ENCODE assay signal across 1 cellular context in the genomic region with DNA sequence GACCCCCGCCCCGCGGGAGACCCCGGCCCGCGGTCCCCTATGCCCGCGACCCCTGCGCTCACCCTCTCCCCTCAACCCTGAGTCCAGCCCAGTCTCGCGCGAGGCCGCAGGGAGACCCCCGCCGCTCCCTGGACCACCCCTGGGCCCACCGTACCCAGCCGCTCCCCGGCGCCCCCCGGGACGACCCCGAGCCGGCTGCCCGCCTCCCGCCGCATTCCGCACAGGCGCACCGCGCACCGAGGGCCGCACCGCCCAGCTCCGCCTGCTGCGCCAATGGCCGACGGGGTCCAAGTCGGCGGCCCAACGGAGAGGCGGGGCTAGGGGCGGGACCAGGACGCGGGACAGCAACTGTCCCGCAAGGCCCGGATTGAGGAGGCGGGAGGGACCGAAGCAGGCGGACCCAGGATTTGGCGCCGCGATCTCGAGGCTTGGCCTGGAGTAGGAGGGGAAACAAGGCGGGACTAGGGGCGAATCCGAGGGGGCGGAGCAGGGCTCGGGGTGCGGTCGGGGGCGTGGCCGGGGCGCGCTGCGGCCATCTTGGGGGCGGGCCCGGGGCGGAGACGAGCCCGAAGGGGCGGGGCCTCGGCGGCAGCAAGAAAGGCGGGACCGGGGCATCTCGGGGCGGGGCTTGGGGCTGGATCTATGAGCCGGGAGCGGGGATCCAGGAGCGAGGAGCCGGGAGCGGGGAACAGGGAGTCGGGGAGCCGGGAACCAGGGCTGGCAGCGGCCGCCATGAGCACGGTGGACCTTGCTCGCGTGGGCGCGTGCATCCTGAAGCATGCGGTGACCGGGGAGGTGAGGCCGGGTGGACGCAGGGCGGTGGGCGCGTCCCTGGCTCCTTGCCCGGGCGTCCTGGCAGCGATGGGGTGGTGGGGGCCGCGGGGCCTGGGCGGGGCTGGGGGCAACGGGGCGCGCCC.
A peak's percentile ranks its signal among the peaks of the same experiment; 100 is the strongest.
TF ChIP-seq lines count a peak whose summit lies in the region.

A gene with protein sequence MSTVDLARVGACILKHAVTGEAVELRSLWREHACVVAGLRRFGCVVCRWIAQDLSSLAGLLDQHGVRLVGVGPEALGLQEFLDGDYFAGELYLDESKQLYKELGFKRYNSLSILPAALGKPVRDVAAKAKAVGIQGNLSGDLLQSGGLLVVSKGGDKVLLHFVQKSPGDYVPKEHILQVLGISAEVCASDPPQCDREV (plus strand): TSS at position 624 of the 917 bp plus-strand sequence. CDS start 109 bp downstream, at position 733.

TF ChIP-seq in HEK293, 187 proteins besides CTCF, POLR2A, EP300 and RAD21 (continued from another document and continues in another):
- TF ChIP-seq, protein P1, sequence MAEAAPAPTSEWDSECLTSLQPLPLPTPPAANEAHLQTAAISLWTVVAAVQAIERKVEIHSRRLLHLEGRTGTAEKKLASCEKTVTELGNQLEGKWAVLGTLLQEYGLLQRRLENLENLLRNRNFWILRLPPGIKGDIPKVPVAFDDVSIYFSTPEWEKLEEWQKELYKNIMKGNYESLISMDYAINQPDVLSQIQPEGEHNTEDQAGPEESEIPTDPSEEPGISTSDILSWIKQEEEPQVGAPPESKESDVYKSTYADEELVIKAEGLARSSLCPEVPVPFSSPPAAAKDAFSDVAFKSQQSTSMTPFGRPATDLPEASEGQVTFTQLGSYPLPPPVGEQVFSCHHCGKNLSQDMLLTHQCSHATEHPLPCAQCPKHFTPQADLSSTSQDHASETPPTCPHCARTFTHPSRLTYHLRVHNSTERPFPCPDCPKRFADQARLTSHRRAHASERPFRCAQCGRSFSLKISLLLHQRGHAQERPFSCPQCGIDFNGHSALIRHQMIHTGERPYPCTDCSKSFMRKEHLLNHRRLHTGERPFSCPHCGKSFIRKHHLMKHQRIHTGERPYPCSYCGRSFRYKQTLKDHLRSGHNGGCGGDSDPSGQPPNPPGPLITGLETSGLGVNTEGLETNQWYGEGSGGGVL (tag by site-specific recombination; IDR thresholded peaks at IDR 0.05): no peak
- TF ChIP-seq, protein P2, sequence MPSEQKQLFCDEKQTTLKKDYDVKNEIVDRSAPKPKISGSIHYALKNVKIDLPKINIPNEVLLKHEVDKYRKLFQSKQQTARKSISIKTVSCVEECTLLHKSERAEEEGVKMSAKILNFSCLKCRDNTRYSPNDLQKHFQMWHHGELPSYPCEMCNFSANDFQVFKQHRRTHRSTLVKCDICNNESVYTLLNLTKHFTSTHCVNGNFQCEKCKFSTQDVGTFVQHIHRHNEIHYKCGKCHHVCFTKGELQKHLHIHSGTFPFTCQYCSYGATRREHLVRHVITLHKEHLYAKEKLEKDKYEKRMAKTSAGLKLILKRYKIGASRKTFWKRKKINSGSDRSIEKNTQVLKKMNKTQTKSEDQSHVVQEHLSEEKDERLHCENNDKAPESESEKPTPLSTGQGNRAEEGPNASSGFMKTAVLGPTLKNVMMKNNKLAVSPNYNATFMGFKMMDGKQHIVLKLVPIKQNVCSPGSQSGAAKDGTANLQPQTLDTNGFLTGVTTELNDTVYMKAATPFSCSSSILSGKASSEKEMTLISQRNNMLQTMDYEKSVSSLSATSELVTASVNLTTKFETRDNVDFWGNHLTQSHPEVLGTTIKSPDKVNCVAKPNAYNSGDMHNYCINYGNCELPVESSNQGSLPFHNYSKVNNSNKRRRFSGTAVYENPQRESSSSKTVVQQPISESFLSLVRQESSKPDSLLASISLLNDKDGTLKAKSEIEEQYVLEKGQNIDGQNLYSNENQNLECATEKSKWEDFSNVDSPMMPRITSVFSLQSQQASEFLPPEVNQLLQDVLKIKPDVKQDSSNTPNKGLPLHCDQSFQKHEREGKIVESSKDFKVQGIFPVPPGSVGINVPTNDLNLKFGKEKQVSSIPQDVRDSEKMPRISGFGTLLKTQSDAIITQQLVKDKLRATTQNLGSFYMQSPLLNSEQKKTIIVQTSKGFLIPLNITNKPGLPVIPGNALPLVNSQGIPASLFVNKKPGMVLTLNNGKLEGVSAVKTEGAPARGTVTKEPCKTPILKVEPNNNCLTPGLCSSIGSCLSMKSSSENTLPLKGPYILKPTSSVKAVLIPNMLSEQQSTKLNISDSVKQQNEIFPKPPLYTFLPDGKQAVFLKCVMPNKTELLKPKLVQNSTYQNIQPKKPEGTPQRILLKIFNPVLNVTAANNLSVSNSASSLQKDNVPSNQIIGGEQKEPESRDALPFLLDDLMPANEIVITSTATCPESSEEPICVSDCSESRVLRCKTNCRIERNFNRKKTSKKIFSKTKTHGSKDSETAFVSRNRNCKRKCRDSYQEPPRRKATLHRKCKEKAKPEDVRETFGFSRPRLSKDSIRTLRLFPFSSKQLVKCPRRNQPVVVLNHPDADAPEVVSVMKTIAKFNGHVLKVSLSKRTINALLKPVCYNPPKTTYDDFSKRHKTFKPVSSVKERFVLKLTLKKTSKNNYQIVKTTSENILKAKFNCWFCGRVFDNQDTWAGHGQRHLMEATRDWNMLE (tag by site-specific recombination; conservative IDR thresholded peaks at IDR 0.05; ENCODE audit: low read depth): no peak
- TF ChIP-seq GLI2 (tag by site-specific recombination; IDR thresholded peaks at IDR 0.05; ENCODE audit: borderline replicate concordance, low read depth) (no peak), ZSCAN16 (tag by site-specific recombination; IDR thresholded peaks at IDR 0.05) (no peak), ZBTB7A (tag by site-specific recombination; IDR thresholded peaks at IDR 0.05; ENCODE audit: low read depth) (peak; percentile 20; the same call in 1 of the 2 replicates), ZNF501 (tag by site-specific recombination; IDR thresholded peaks at IDR 0.05) (no peak), KLF9 (tag by site-specific recombination; IDR thresholded peaks at IDR 0.05; ENCODE audit: low read depth) (peak; percentile 97), ZNF157 (tag by site-specific recombination; IDR thresholded peaks at IDR 0.05) (no peak), PRDM1 (tag by site-specific recombination; IDR thresholded peaks at IDR 0.05) (no peak), ZNF768 (tag by site-specific recombination; IDR thresholded peaks at IDR 0.05) (no peak), ZNF560 (tag by site-specific recombination; IDR thresholded peaks at IDR 0.05; ENCODE audit: borderline replicate concordance) (no peak), ZNF19 (tag by site-specific recombination; IDR thresholded peaks at IDR 0.05; ENCODE audit: low read depth) (no peak), ZNF785 (tag by site-specific recombination; IDR thresholded peaks at IDR 0.05) (no peak), ZNF37A (tag by site-specific recombination; IDR thresholded peaks at IDR 0.05) (no peak), ZNF423 (tag by site-specific recombination; IDR thresholded peaks at IDR 0.05) (0 out of 2 replicates have a peak, but pooled peaks have one; percentile 34), ZNF544 (tag by site-specific recombination; IDR thresholded peaks at IDR 0.05) (no peak)
- TF ChIP-seq, protein P3, sequence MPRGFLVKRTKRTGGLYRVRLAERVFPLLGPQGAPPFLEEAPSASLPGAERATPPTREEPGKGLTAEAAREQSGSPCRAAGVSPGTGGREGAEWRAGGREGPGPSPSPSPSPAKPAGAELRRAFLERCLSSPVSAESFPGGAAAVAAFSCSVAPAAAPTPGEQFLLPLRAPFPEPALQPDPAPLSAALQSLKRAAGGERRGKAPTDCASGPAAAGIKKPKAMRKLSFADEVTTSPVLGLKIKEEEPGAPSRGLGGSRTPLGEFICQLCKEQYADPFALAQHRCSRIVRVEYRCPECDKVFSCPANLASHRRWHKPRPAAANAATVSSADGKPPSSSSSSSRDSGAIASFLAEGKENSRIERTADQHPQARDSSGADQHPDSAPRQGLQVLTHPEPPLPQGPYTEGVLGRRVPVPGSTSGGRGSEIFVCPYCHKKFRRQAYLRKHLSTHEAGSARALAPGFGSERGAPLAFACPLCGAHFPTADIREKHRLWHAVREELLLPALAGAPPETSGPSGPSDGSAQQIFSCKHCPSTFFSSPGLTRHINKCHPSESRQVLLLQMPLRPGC (tag by site-specific recombination; IDR thresholded peaks at IDR 0.05): no peak
- TF ChIP-seq, protein P4, sequence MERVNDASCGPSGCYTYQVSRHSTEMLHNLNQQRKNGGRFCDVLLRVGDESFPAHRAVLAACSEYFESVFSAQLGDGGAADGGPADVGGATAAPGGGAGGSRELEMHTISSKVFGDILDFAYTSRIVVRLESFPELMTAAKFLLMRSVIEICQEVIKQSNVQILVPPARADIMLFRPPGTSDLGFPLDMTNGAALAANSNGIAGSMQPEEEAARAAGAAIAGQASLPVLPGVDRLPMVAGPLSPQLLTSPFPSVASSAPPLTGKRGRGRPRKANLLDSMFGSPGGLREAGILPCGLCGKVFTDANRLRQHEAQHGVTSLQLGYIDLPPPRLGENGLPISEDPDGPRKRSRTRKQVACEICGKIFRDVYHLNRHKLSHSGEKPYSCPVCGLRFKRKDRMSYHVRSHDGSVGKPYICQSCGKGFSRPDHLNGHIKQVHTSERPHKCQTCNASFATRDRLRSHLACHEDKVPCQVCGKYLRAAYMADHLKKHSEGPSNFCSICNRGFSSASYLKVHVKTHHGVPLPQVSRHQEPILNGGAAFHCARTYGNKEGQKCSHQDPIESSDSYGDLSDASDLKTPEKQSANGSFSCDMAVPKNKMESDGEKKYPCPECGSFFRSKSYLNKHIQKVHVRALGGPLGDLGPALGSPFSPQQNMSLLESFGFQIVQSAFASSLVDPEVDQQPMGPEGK (tag by site-specific recombination; IDR thresholded peaks at IDR 0.05): peak; percentile 74
- TF ChIP-seq, protein P5, sequence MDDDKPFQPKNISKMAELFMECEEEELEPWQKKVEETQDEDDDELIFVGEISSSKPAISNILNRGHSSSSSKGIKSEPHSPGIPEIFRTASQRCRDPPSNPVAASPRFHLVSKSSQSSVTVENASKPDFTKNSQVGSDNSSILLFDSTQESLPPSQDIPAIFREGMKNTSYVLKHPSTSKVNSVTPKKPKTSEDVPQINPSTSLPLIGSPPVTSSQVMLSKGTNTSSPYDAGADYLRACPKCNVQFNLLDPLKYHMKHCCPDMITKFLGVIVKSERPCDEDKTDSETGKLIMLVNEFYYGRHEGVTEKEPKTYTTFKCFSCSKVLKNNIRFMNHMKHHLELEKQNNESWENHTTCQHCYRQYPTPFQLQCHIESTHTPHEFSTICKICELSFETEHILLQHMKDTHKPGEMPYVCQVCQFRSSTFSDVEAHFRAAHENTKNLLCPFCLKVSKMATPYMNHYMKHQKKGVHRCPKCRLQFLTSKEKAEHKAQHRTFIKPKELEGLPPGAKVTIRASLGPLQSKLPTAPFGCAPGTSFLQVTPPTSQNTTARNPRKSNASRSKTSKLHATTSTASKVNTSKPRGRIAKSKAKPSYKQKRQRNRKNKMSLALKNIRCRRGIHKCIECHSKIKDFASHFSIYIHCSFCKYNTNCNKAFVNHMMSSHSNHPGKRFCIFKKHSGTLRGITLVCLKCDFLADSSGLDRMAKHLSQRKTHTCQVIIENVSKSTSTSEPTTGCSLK (tag by site-specific recombination; IDR thresholded peaks at IDR 0.05): no peak
- TF ChIP-seq, protein P6, sequence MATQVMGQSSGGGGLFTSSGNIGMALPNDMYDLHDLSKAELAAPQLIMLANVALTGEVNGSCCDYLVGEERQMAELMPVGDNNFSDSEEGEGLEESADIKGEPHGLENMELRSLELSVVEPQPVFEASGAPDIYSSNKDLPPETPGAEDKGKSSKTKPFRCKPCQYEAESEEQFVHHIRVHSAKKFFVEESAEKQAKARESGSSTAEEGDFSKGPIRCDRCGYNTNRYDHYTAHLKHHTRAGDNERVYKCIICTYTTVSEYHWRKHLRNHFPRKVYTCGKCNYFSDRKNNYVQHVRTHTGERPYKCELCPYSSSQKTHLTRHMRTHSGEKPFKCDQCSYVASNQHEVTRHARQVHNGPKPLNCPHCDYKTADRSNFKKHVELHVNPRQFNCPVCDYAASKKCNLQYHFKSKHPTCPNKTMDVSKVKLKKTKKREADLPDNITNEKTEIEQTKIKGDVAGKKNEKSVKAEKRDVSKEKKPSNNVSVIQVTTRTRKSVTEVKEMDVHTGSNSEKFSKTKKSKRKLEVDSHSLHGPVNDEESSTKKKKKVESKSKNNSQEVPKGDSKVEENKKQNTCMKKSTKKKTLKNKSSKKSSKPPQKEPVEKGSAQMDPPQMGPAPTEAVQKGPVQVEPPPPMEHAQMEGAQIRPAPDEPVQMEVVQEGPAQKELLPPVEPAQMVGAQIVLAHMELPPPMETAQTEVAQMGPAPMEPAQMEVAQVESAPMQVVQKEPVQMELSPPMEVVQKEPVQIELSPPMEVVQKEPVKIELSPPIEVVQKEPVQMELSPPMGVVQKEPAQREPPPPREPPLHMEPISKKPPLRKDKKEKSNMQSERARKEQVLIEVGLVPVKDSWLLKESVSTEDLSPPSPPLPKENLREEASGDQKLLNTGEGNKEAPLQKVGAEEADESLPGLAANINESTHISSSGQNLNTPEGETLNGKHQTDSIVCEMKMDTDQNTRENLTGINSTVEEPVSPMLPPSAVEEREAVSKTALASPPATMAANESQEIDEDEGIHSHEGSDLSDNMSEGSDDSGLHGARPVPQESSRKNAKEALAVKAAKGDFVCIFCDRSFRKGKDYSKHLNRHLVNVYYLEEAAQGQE (tag by site-specific recombination; IDR thresholded peaks at IDR 0.05): peak; percentile 88
- TF ChIP-seq, protein P7, sequence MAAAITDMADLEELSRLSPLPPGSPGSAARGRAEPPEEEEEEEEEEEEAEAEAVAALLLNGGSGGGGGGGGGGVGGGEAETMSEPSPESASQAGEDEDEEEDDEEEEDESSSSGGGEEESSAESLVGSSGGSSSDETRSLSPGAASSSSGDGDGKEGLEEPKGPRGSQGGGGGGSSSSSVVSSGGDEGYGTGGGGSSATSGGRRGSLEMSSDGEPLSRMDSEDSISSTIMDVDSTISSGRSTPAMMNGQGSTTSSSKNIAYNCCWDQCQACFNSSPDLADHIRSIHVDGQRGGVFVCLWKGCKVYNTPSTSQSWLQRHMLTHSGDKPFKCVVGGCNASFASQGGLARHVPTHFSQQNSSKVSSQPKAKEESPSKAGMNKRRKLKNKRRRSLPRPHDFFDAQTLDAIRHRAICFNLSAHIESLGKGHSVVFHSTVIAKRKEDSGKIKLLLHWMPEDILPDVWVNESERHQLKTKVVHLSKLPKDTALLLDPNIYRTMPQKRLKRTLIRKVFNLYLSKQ (tag by site-specific recombination; IDR thresholded peaks at IDR 0.05; ENCODE audit: borderline replicate concordance): no peak
- TF ChIP-seq, protein P8, sequence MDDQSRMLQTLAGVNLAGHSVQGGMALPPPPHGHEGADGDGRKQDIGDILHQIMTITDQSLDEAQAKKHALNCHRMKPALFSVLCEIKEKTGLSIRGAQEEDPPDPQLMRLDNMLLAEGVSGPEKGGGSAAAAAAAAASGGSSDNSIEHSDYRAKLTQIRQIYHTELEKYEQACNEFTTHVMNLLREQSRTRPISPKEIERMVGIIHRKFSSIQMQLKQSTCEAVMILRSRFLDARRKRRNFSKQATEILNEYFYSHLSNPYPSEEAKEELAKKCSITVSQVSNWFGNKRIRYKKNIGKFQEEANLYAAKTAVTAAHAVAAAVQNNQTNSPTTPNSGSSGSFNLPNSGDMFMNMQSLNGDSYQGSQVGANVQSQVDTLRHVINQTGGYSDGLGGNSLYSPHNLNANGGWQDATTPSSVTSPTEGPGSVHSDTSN (CRISPR knock-in tag; IDR thresholded peaks at IDR 0.05): no peak
